Comparison of ENCODE assay signal across 10 cellular contexts in genomic region chr13:81031996-81032395, GRCh38.
"Had no signal": no experiment of that assay in that cellular context is flagged by ENCODE, and none has a peak within 500 bp of the region (broad histone marks: within the 10 kb centered on the region; RNA-seq: fewer than 3 reads in every experiment).

No MANE protein-coding gene starts in this region.

- H3K9ac ChIP-seq: GM23248, KMS-11 had no signal

- H3K4me2 ChIP-seq: KMS-11 had no signal

- H3K4me3 Mint-ChIP-seq: H9, IgD-negative memory B cell had no signal

- H2AFZ ChIP-seq: GM23248 had no signal

- H3K4me1 Mint-ChIP-seq: H9, IgD-negative memory B cell had no signal

- DNase-seq: GM23248, H9, HCEC 1CT, KBM-7 had no signal

- ATAC-seq: HepG2 had no signal

- H3K27ac ChIP-seq: GM23248, HL-60, KMS-11 had no signal

- H3K4me3 ChIP-seq: GM23248 had no signal

- FAIRE-seq: H1, H54, HepG2 had no signal

- H3K27ac Mint-ChIP-seq: H9, IgD-negative memory B cell had no signal

- H3K27me3 Mint-ChIP-seq: IgD-negative memory B cell had no signal
